Comparison of ENCODE assay signal across 8 cellular contexts in genomic region chr13:33110713-33111413, GRCh38.
A peak's percentile ranks its signal among the peaks of the same experiment; 100 is the strongest.
DNase-seq lines count a peak whose midpoint lies in the region; ATAC-seq and TF ChIP-seq lines count a peak whose summit lies in the region.

No MANE protein-coding gene starts in this region.

- no peaks in the 10 kb centered on the region for H3K9me2 ChIP-seq in PC-3 (replicated peaks; ENCODE audit: low read length)

- peak; percentile 38 for DNase-seq in GM10248 (ENCODE audit: extremely low spot score)
- DNase-seq in choroid plexus epithelial cell (ENCODE audit: low read depth) = peak; percentile 65
- DNase-seq in naive B cell = peak; percentile 24
- DNase-seq in PC-3 = no peak
- DNase-seq in NCI-H2081 treated with DMSO at 0.1 percent for 48 hours (lab: John Stamatoyannopoulos, UW) = no peak
- DNase-seq in NCI-H1694 (lab: John Stamatoyannopoulos, UW) = no peak

- H3K36me3 ChIP-seq in PC-3 (ENCODE audit: low read depth, low read length) = peaks cover 35% of the 10 kb centered on the region; the same call in 1 of the 2 replicates

- H3K27ac ChIP-seq in PC-3 (ENCODE audit: low read length) = no peak overlapping the region

- H4K20me1 ChIP-seq in PC-3 (ENCODE audit: low read length) = no peaks in the 10 kb centered on the region

- TF ChIP-seq CTCF in GM10248 (IDR thresholded peaks at IDR 0.05; ENCODE audit: control extremely low read depth, extremely low read depth, low read depth, missing control alignments) = no peak
- no peak for TF ChIP-seq CTCF in choroid plexus epithelial cell (conservative IDR thresholded peaks at IDR 0.05; ENCODE audit: low read depth, low read length)
- TF ChIP-seq CTCF in PC-3 (conservative IDR thresholded peaks at IDR 0.05; ENCODE audit: low read depth, low read length) = no peak

- CTCF ChIA-PET in GM10248 (lab: Yijun Ruan, JAX) = interaction anchor here (1.0 to 2.9 kb wide), 10 partner anchors 9 to 432 kb away, joined by 3 to 10 read pairs (median 4); no protein-coding TSS in a partner anchor
- CTCF ChIA-PET in PC-3 (lab: Charles Lee) = interaction anchor here (0.6 kb wide), 1 partner anchor 109 kb away, joined by 8 read pairs; no protein-coding TSS in a partner anchor

- H3K4me3 Mint-ChIP-seq in naive B cell = peak overlapping the region in 6 of 8 donors; percentile 13 to 72 (median 52)

- BruUV-seq in PC-3 (replicated peaks; lab: Mats Ljungman, UMichigan) = no TSS peak

- H3K9me3 ChIP-seq in PC-3 (ENCODE audit: low read length) = no peaks in the 10 kb centered on the region

- no peaks in the 10 kb centered on the region for H3K36me3 Mint-ChIP-seq in naive B cell

- H3F3A ChIP-seq in PC-3 (ENCODE audit: low read length, unreplicated experiment) = no peaks in the 10 kb centered on the region

- intact Hi-C loops in PC-3 (cut with micrococcal nuclease) = no loop called here

- H3K9ac ChIP-seq in PC-3 (ENCODE audit: low read length) = no peak overlapping the region

- H3K4me1 Mint-ChIP-seq in naive B cell = peaks cover 27 to 41% (median 30%) of the 10 kb centered on the region in 3 donors

- peaks cover 11% of the 10 kb centered on the region; the same call in 1 of the 2 replicates for H3K4me1 ChIP-seq in PC-3 (ENCODE audit: insufficient read depth, low read length)

- H3K27ac Mint-ChIP-seq in naive B cell = peak overlapping the region in 5 of 6 donors; percentile 10 to 75 (median 23)

- ATAC-seq in HG02588 (IDR thresholded peaks at IDR 0.05; ENCODE audit: unreplicated experiment) (peak; percentile 35), naive B cell (ENCODE audit: low read depth in 2 of 2) (peak; percentile 71 to 80), GM19463 (IDR thresholded peaks at IDR 0.05; ENCODE audit: unreplicated experiment) (no peak), PC-3 (no peak)

- no peak overlapping the region for H3K4me2 ChIP-seq in PC-3 (ENCODE audit: low read length)

- peaks cover 12 to 29% (median 15%) of the 10 kb centered on the region in 3 donors for H3K27me3 Mint-ChIP-seq in naive B cell

- H3K27me3 ChIP-seq in PC-3 (ENCODE audit: low read length) = no peaks in the 10 kb centered on the region

- POLR2A ChIA-PET in GM10248 (lab: Yijun Ruan, JAX) = no interaction called here
- POLR2A ChIA-PET in PC-3 (lab: Charles Lee; ENCODE audit: unreplicated experiment) = interaction anchor here (0.6 kb wide), 1 partner anchor 166 kb away, joined by 7 read pairs; no protein-coding TSS in a partner anchor

- no peaks in the 10 kb centered on the region for H3K79me2 ChIP-seq in PC-3 (ENCODE audit: low read length)

- peaks cover 0 to 2% (median 0%) of the 10 kb centered on the region in 7 donors for H3K9me3 Mint-ChIP-seq in naive B cell

- H3K4me3 ChIP-seq in choroid plexus epithelial cell (ENCODE audit: low read depth, low read length) (no peak overlapping the region), PC-3 (ENCODE audit: low read length) (no peak overlapping the region)

- H2AFZ ChIP-seq in PC-3 (ENCODE audit: low read length) = no peak overlapping the region

Comparison
In these comparisons a context has a peak if more than half of its experiments do, and no peak if none do; other contexts are left out.
1. DNase-seq: peak in GM10248 (single experiment), choroid plexus epithelial cell (single experiment) and naive B cell (single experiment); none in PC-3 (single experiment), NCI-H2081 treated with DMSO at 0.1 percent for 48 hours (single experiment) and NCI-H1694 (single experiment).
2. ATAC-seq: peak in HG02588 (single experiment) and naive B cell (2 of 2); none in GM19463 (single experiment) and PC-3 (single experiment).